8 cellular contexts compared by ENCODE assay signal in the genomic region with DNA sequence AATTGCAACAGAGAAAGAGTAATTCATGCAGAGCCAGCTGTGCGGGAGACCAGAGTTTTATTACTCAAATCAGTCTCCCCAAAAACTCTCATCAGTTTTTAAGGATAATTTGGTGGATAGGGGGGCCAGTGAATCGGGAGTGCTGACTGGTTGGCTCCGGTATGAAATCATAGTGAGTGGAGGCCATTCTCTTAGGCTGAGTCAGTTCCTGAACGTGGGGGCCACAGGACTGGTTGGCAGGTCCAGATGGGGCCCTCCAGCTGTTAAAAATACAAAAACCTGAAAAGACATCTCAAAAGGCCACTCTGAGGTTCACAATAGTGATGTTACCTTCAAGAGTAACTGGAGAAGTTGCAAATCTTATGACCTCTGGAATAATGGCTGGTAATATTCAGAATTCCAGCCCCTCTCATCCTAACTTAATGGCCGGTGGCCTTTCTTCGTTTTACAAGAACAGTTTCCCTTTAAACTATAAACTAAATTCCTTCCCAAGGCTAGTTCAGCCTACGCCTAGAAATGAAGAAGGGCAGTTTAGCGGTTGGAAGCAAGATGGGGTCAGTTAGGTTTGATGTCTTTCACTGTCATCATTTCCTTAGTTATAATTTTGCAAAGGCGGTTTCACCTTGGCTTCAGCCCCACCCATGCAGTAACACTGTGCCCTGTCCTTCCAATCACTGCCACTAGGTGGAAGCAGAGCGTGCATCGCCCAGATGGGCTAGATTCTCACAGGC. TPM values are rescaled to one million over a fixed set of nuclear protein-coding genes. Genes with fewer than 3 reads are reported as not detected.
DNase-seq lines count a peak whose midpoint lies in the region; ATAC-seq and TF ChIP-seq lines count a peak whose summit lies in the region.

No MANE protein-coding gene starts in this region.

- H3K4me1 Mint-ChIP-seq in activated T-helper 2 cell treated with anti-CD3 and anti-CD28 coated beads, Interferon-gamma antibody, Interleukin-2, Interleukin-4, amounts not matched to agents 10 μg/mL and 5 μg/mL and 100 μg/mL, durations not matched to agents 14 hours and 24 hours and 36 hours (ENCODE audit: low read depth) = peaks cover 26% of the 10 kb centered on the region

- no peak overlapping the region for H3K4me3 ChIP-seq in thyroid gland (replicated peaks in 1 of 3)

- intact Hi-C loops in activated T-helper 2 cell treated with anti-CD3 and anti-CD28 coated beads, Interferon-gamma antibody, Interleukin-2, Interleukin-4, amounts not matched to agents 10 μg/mL and 5 μg/mL and 100 μg/mL, durations not matched to agents 14 hours and 24 hours and 36 hours (cut with micrococcal nuclease) = loop anchor here (1.0 kb wide), 1 partner anchor 45 kb away; no protein-coding TSS in a partner anchor
- intact Hi-C loops in thyroid gland (cut with DNase I) = loop anchor here (2.0 kb wide), 1 partner anchor 44 kb away; no protein-coding TSS in a partner anchor

- H3K27ac ChIP-seq in foreskin keratinocyte = no peak overlapping the region
- no peak overlapping the region for H3K27ac ChIP-seq in thyroid gland

- DNase-seq in ELR (ENCODE audit: low read depth) = peak; percentile 90
- DNase-seq in KBM-7 = peak; percentile 87
- DNase-seq in SHP77 (lab: John Stamatoyannopoulos, UW) = peak; percentile 26 to 70
- DNase-seq in activated T-helper 2 cell treated with anti-CD3 and anti-CD28 coated beads, Interferon-gamma antibody, Interleukin-2, Interleukin-4, amounts not matched to agents 10 μg/mL and 5 μg/mL and 100 μg/mL, durations not matched to agents 14 hours and 24 hours and 36 hours (ENCODE audit: low spot score) = peak; percentile 82
- DNase-seq in foreskin keratinocyte = peak in 1 of 2 donors; percentile 62
- peak; percentile 64 for DNase-seq in occipital lobe (lab: John Stamatoyannopoulos, UW)
- DNase-seq in thyroid gland = peak; percentile 82 to 85

- in situ Hi-C loops in KBM-7 (cut with MboI; ENCODE audit: low pct_unique_long_range_greater_than_20kb, low sequenced_read_pairs) = no loop called here

- no peak overlapping the region for H3K27ac Mint-ChIP-seq in activated T-helper 2 cell treated with anti-CD3 and anti-CD28 coated beads, Interferon-gamma antibody, Interleukin-2, Interleukin-4, amounts not matched to agents 10 μg/mL and 5 μg/mL and 100 μg/mL, durations not matched to agents 14 hours and 24 hours and 36 hours

- TF ChIP-seq CTCF in foreskin keratinocyte (conservative IDR thresholded peaks at IDR 0.05) = peak; percentile 71
- TF ChIP-seq CTCF in thyroid gland (IDR thresholded peaks at IDR 0.05) = peak; percentile 69 to 93 (median 87)

- TF ChIP-seq POLR2A in thyroid gland (IDR thresholded peaks at IDR 0.05) = no peak

- H3K9me3 Mint-ChIP-seq in activated T-helper 2 cell treated with anti-CD3 and anti-CD28 coated beads, Interferon-gamma antibody, Interleukin-2, Interleukin-4, amounts not matched to agents 10 μg/mL and 5 μg/mL and 100 μg/mL, durations not matched to agents 14 hours and 24 hours and 36 hours = no peaks in the 10 kb centered on the region

- ATAC-seq in foreskin keratinocyte = peak; percentile 52
- no peak for ATAC-seq in GM19452 (IDR thresholded peaks at IDR 0.05; ENCODE audit: unreplicated experiment)

- H3K36me3 ChIP-seq in thyroid gland = peaks cover 0 to 5% of the 10 kb centered on the region in 2 donors

- WGBS in thyroid gland, 2 donors = 43 to 51% methylated on average over 10 of the region's 11 CpGs

- H3K4me1 ChIP-seq in foreskin keratinocyte (peaks cover 16% of the 10 kb centered on the region), thyroid gland (peaks cover 4 to 8% of the 10 kb centered on the region in 2 donors)

- H3K4me3 Mint-ChIP-seq in activated T-helper 2 cell treated with anti-CD3 and anti-CD28 coated beads, Interferon-gamma antibody, Interleukin-2, Interleukin-4, amounts not matched to agents 10 μg/mL and 5 μg/mL and 100 μg/mL, durations not matched to agents 14 hours and 24 hours and 36 hours (ENCODE audit: low read depth) = no peak overlapping the region

- no peaks in the 10 kb centered on the region for H3K36me3 Mint-ChIP-seq in activated T-helper 2 cell treated with anti-CD3 and anti-CD28 coated beads, Interferon-gamma antibody, Interleukin-2, Interleukin-4, amounts not matched to agents 10 μg/mL and 5 μg/mL and 100 μg/mL, durations not matched to agents 14 hours and 24 hours and 36 hours (ENCODE audit: low read depth)

- no peaks in the 10 kb centered on the region for H3K9me3 ChIP-seq in thyroid gland

- H3K27me3 ChIP-seq in foreskin keratinocyte = no peaks in the 10 kb centered on the region
- no peaks in the 10 kb centered on the region for H3K27me3 ChIP-seq in thyroid gland

- H3K27me3 Mint-ChIP-seq in activated T-helper 2 cell treated with anti-CD3 and anti-CD28 coated beads, Interferon-gamma antibody, Interleukin-2, Interleukin-4, amounts not matched to agents 10 μg/mL and 5 μg/mL and 100 μg/mL, durations not matched to agents 14 hours and 24 hours and 36 hours (ENCODE audit: low read depth) = peaks cover 7% of the 10 kb centered on the region

RNA-seq across cellular contexts. Expression of a gene that starts 6.8 kb away (rescaled TPM):
- 5.6 and 6.0 TPM in 2 replicates for total RNA-seq in activated T-helper 2 cell treated with anti-CD3 and anti-CD28 coated beads, Interferon-gamma antibody, Interleukin-2, Interleukin-4, amounts not matched to agents 10 μg/mL and 5 μg/mL and 100 μg/mL, durations not matched to agents 14 hours and 24 hours and 36 hours
- total RNA-seq in foreskin keratinocyte = 28.3 and 55.9 TPM in 2 replicates
- 30.8 and 63.8 TPM in 2 replicates for polyA plus RNA-seq in foreskin keratinocyte
- total RNA-seq in occipital lobe = 0.31 TPM
- 10 to 100 TPM; 12.3 to 23.2 (median 15.3) TPM for total RNA-seq in thyroid gland

RNA-seq across cellular contexts. Expression of a gene that starts 39.6 kb away (rescaled TPM):
- 3,580 and 3,693 TPM in 2 replicates for total RNA-seq in activated T-helper 2 cell treated with anti-CD3 and anti-CD28 coated beads, Interferon-gamma antibody, Interleukin-2, Interleukin-4, amounts not matched to agents 10 μg/mL and 5 μg/mL and 100 μg/mL, durations not matched to agents 14 hours and 24 hours and 36 hours
- 266 and 383 TPM in 2 replicates for total RNA-seq in foreskin keratinocyte
- 319 and 484 TPM in 2 replicates for polyA plus RNA-seq in foreskin keratinocyte
- 34.3 TPM for total RNA-seq in occipital lobe
- total RNA-seq in thyroid gland = 1,000 to 10,000 TPM in 1 of 4 donors, 100 to 1,000 TPM in 3; 328 to 1,292 (median 594) TPM
